Comparison of ENCODE assay signal across 1 cellular context in genomic region chr13:39012608-39013007, GRCh38.
TF ChIP-seq lines count a peak whose summit lies in the region.

No MANE protein-coding gene starts in this region.

TF ChIP-seq in GM23338, 12 proteins besides CTCF, POLR2A, EP300 and RAD21 (continued from another document):
- TF ChIP-seq REST (IDR thresholded peaks at IDR 0.05; ENCODE audit: unreplicated experiment) (no peak), JUNB (IDR thresholded peaks at IDR 0.05; ENCODE audit: unreplicated experiment) (no peak), STAT1 (IDR thresholded peaks at IDR 0.05; ENCODE audit: unreplicated experiment) (no peak)
